ENCODE assay signal across 8 cellular contexts in genomic region chr1:26692211-26692792, GRCh38. TPM values are rescaled to one million over a fixed set of nuclear protein-coding genes. Genes with fewer than 3 reads are reported as not detected.
DNase-seq lines count a peak whose midpoint lies in the region; ATAC-seq and TF ChIP-seq lines count a peak whose summit lies in the region.

No MANE protein-coding gene starts in this region.

- TF ChIP-seq CTCF in CD14-positive monocyte (IDR thresholded peaks at IDR 0.05): no peak
- no peak for TF ChIP-seq CTCF in left ventricle myocardium inferior (IDR thresholded peaks at IDR 0.05; ENCODE audit: borderline replicate concordance)
- peak; percentile 33 for TF ChIP-seq CTCF in type B pancreatic cell (conservative IDR thresholded peaks at IDR 0.05)

- no peaks in the 10 kb centered on the region for H3K36me3 ChIP-seq in left ventricle myocardium inferior

- DNase-seq in CD14-positive monocyte (ENCODE audit: low spot score) (peak; percentile 75), NCI-H146 treated with DMSO at 0.1 percent for 48 hours (lab: John Stamatoyannopoulos, UW; ENCODE audit: unreplicated experiment) (peak; percentile 67), T-helper 17 cell (peak; percentile 58 to 74 (median 66)), left ventricle myocardium inferior (peak; percentile 80), posterior vena cava (ENCODE audit: low spot score) (peak; percentile 93), type B pancreatic cell (ENCODE audit: extremely low spot score, unreplicated experiment) (peak; percentile 84)

- no peaks in the 10 kb centered on the region for H3K27me3 Mint-ChIP-seq in CD14-positive monocyte (ENCODE audit: low read depth in 3 of 3)
- H3K27me3 Mint-ChIP-seq in T-helper 17 cell: no peaks in the 10 kb centered on the region
- H3K27me3 Mint-ChIP-seq in type B pancreatic cell: no peaks in the 10 kb centered on the region

- H3K27ac Mint-ChIP-seq in CD14-positive monocyte (peak overlapping the region; percentile 92 to 99 (median 98)), T-helper 17 cell (peak overlapping the region; percentile 96), type B pancreatic cell (peak overlapping the region; percentile 99)

- peaks cover 0 to 2% (median 0%) of the 10 kb centered on the region in 7 donors for H3K9me3 Mint-ChIP-seq in CD14-positive monocyte
- H3K9me3 Mint-ChIP-seq in type B pancreatic cell: no peaks in the 10 kb centered on the region

- H3K27ac ChIP-seq in angular gyrus (ENCODE audit: low read depth, low read length): peak overlapping the region; percentile 76
- H3K27ac ChIP-seq in left ventricle myocardium inferior (replicated peaks): peak overlapping the region; percentile 99

- intact Hi-C loops in CD14-positive monocyte (cut with micrococcal nuclease) (loop anchor here in 1 of 2 donors (2.0 to 5.0 kb wide), 2 partner anchors 90 to 94 kb away; partner anchors contain the start of gene PIGV), left ventricle myocardium inferior (cut with micrococcal nuclease) (no loop called here), posterior vena cava (cut with DNase I) (loop anchor here in 1 of 2 donors (5.0 kb wide), 1 partner anchor 95 kb away; the partner anchor contains the start of gene PIGV)

- H3K9me3 ChIP-seq in T-helper 17 cell (ENCODE audit: control insufficient read depth, low read length, poor library complexity, severe bottlenecking) (no peaks in the 10 kb centered on the region), left ventricle myocardium inferior (replicated peaks) (no peaks in the 10 kb centered on the region)

- no peaks in the 10 kb centered on the region for H3K27me3 ChIP-seq in left ventricle myocardium inferior (ENCODE audit: low read depth)

- peak overlapping the region; percentile 90 for H3K4me3 ChIP-seq in left ventricle myocardium inferior

- ATAC-seq in GM21447 (IDR thresholded peaks at IDR 0.05; ENCODE audit: unreplicated experiment) (peak; percentile 27), T-helper 17 cell (peak; percentile 56)

- peaks cover 50% of the 10 kb centered on the region for H3K4me1 Mint-ChIP-seq in CD14-positive monocyte
- H3K4me1 Mint-ChIP-seq in T-helper 17 cell: peaks cover 21% of the 10 kb centered on the region
- peaks cover 39% of the 10 kb centered on the region for H3K4me1 Mint-ChIP-seq in type B pancreatic cell (ENCODE audit: unreplicated experiment)

- no peaks in the 10 kb centered on the region for H3K36me3 Mint-ChIP-seq in CD14-positive monocyte
- no peaks in the 10 kb centered on the region for H3K36me3 Mint-ChIP-seq in T-helper 17 cell (ENCODE audit: low read depth)
- H3K36me3 Mint-ChIP-seq in type B pancreatic cell: no peaks in the 10 kb centered on the region

- H3K4me3 Mint-ChIP-seq in CD14-positive monocyte: peak overlapping the region; percentile 92 to 97
- H3K4me3 Mint-ChIP-seq in T-helper 17 cell: peak overlapping the region; percentile 98
- peak overlapping the region; percentile 91 for H3K4me3 Mint-ChIP-seq in type B pancreatic cell

- H3K4me1 ChIP-seq in left ventricle myocardium inferior: peaks cover 48% of the 10 kb centered on the region

RNA-seq across cellular contexts. Expression of gene ARID1A, which starts 3.5 kb away (rescaled TPM):
- polyA plus RNA-seq in CD14-positive monocyte: 1 to 10 TPM; 6.6 to 9.5 TPM
- total RNA-seq in T-helper 17 cell (100 to 1,000 TPM; 134 to 136 TPM), left ventricle myocardium inferior (31.7 TPM), posterior vena cava (10 to 100 TPM; 48.1 to 48.6 TPM), type B pancreatic cell (ENCODE audit: low replicate concordance) (106 and 121 TPM in 2 replicates)

Comparison
In these comparisons a context has a peak if more than half of its experiments do, and no peak if none do; other contexts are left out.
1. Peak in every context shown above with its lines: DNase-seq, ATAC-seq, H3K4me3 ChIP-seq and H3K27ac ChIP-seq.